In the genomic region with DNA sequence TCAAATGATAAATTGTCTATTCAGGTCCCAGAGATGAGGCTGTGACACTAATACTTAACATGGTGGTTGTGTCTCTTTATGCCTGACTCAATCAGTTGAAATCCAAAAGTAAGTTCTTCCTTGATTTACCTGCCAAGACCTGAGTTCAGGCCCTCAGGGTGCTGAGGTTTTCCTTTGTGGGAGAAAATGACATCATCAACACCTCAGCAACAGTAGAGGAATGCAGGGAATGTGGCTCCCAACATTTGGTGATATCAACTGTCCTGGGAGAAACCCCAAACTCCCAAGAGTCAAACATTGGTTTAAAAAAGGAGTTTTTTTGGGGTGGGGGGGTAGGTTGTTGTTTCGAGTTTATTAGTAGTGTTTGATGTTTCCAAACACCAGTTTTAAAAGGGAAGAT, we compare ENCODE assay signal across 1 cellular context.
TF ChIP-seq lines count a peak whose summit lies in the region.

No MANE protein-coding gene starts in this region.

TF ChIP-seq in H1, 55 proteins besides CTCF, POLR2A, EP300 and RAD21:
- TF ChIP-seq SP4 (IDR thresholded peaks at IDR 0.05; ENCODE audit: low read length) = no peak
- no peak for TF ChIP-seq HDAC2 (IDR thresholded peaks at IDR 0.05; ENCODE audit: borderline replicate concordance in 1 of 2, low read depth in 2 of 2, low read length in 2 of 2)
- no peak for TF ChIP-seq SIX5 (IDR thresholded peaks at IDR 0.05; ENCODE audit: low read depth, low read length)
- TF ChIP-seq KDM4A (IDR thresholded peaks at IDR 0.05; ENCODE audit: low read depth, low read length, severe bottlenecking) = no peak
- TF ChIP-seq POU5F1 (IDR thresholded peaks at IDR 0.05; ENCODE audit: low read depth, low read length) = no peak
- no peak for TF ChIP-seq EZH2 (IDR thresholded peaks at IDR 0.05; ENCODE audit: low read depth, low read length, severe bottlenecking)
- TF ChIP-seq SRF (IDR thresholded peaks at IDR 0.05; ENCODE audit: low read depth, low read length) = no peak
- TF ChIP-seq TAF7 (optimal IDR thresholded peaks at IDR 0.05; ENCODE audit: borderline replicate concordance, low read depth, low read length) = no peak
- no peak for TF ChIP-seq CEBPB (IDR thresholded peaks at IDR 0.05; ENCODE audit: low read depth, low read length)
- no peak for TF ChIP-seq GTF2F1 (IDR thresholded peaks at IDR 0.05; ENCODE audit: borderline replicate concordance, low read depth, low read length)
- TF ChIP-seq SP1 (IDR thresholded peaks at IDR 0.05; ENCODE audit: low read depth, low read length) = peak; percentile 45; the same call in 1 of the 2 replicates
- no peak for TF ChIP-seq EGR1 (IDR thresholded peaks at IDR 0.05; ENCODE audit: borderline replicate concordance, low read depth, low read length)
- no peak for TF ChIP-seq MAFK (IDR thresholded peaks at IDR 0.05; ENCODE audit: low read depth, low read length)
- TF ChIP-seq RXRA (IDR thresholded peaks at IDR 0.05; ENCODE audit: insufficient read depth, low read depth, low read length) = no peak
- no peak for TF ChIP-seq SAP30 (IDR thresholded peaks at IDR 0.05; ENCODE audit: insufficient read depth, insufficient replicate concordance, low read length)
- TF ChIP-seq SUZ12 (IDR thresholded peaks at IDR 0.05; ENCODE audit: low read length) = no peak
- no peak for TF ChIP-seq SIRT6 (IDR thresholded peaks at IDR 0.05; ENCODE audit: low read length)
- TF ChIP-seq ASH2L (IDR thresholded peaks at IDR 0.05; ENCODE audit: low read length) = no peak
- no peak for TF ChIP-seq SIN3A (conservative IDR thresholded peaks at IDR 0.05 in 1 of 2, IDR thresholded peaks at IDR 0.05 in 1 of 2; ENCODE audit: low read depth in 1 of 2, low read length in 2 of 2)
- TF ChIP-seq KDM1A (IDR thresholded peaks at IDR 0.05; ENCODE audit: borderline replicate concordance, low read length) = no peak
- TF ChIP-seq SP2 (IDR thresholded peaks at IDR 0.05; ENCODE audit: low read length) = no peak
- no peak for TF ChIP-seq BRCA1 (IDR thresholded peaks at IDR 0.05; ENCODE audit: low read depth, low read length)
- TF ChIP-seq CHD2 (IDR thresholded peaks at IDR 0.05; ENCODE audit: low read length) = no peak
- peak; percentile 89 for TF ChIP-seq JUND (IDR thresholded peaks at IDR 0.05; ENCODE audit: low read length)
- TF ChIP-seq RNF2 (IDR thresholded peaks at IDR 0.05; ENCODE audit: borderline replicate concordance, low read depth, low read length, missing control alignments, poor library complexity, severe bottlenecking) = no peak
- TF ChIP-seq CBX8 (IDR thresholded peaks at IDR 0.05; ENCODE audit: borderline replicate concordance, low read depth, low read length) = no peak
- no peak for TF ChIP-seq ZNF274 (IDR thresholded peaks at IDR 0.05; ENCODE audit: borderline replicate concordance, extremely low read depth, low read length)
- TF ChIP-seq PHF8 (conservative IDR thresholded peaks at IDR 0.05; ENCODE audit: low read depth, low read length) = no peak
- TF ChIP-seq JUN (IDR thresholded peaks at IDR 0.05; ENCODE audit: low read depth, low read length) = peak; percentile 81
- TF ChIP-seq TBP (IDR thresholded peaks at IDR 0.05; ENCODE audit: low read depth, low read length) = no peak
- no peak for TF ChIP-seq BCL11A (IDR thresholded peaks at IDR 0.05; ENCODE audit: low read depth in 2 of 2, low read length in 2 of 2)
- TF ChIP-seq, protein P1, sequence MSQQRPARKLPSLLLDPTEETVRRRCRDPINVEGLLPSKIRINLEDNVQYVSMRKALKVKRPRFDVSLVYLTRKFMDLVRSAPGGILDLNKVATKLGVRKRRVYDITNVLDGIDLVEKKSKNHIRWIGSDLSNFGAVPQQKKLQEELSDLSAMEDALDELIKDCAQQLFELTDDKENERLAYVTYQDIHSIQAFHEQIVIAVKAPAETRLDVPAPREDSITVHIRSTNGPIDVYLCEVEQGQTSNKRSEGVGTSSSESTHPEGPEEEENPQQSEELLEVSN (IDR thresholded peaks at IDR 0.05) = no peak
- no peak for TF ChIP-seq CTBP2 (IDR thresholded peaks at IDR 0.05; ENCODE audit: borderline replicate concordance, insufficient read depth, insufficient read length, low read length)
- no peak for TF ChIP-seq TAF1 (IDR thresholded peaks at IDR 0.05; ENCODE audit: low read depth, low read length)
- TF ChIP-seq TCF12 (IDR thresholded peaks at IDR 0.05; ENCODE audit: low read depth, low read length) = no peak
- TF ChIP-seq RBBP5 (IDR thresholded peaks at IDR 0.05; ENCODE audit: borderline replicate concordance, low read depth, low read length) = no peak
- TF ChIP-seq CREB1 (IDR thresholded peaks at IDR 0.05) = peak; percentile 76
- TF ChIP-seq TEAD4 (IDR thresholded peaks at IDR 0.05; ENCODE audit: low read depth, low read length) = peak; percentile 98
- TF ChIP-seq, protein P2, sequence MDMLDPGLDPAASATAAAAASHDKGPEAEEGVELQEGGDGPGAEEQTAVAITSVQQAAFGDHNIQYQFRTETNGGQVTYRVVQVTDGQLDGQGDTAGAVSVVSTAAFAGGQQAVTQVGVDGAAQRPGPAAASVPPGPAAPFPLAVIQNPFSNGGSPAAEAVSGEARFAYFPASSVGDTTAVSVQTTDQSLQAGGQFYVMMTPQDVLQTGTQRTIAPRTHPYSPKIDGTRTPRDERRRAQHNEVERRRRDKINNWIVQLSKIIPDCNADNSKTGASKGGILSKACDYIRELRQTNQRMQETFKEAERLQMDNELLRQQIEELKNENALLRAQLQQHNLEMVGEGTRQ (IDR thresholded peaks at IDR 0.05; ENCODE audit: low read length) = no peak
- no peak for TF ChIP-seq KDM5A (IDR thresholded peaks at IDR 0.05; ENCODE audit: low read length)
- TF ChIP-seq, protein P3, sequence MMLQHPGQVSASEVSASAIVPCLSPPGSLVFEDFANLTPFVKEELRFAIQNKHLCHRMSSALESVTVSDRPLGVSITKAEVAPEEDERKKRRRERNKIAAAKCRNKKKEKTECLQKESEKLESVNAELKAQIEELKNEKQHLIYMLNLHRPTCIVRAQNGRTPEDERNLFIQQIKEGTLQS (IDR thresholded peaks at IDR 0.05; ENCODE audit: insufficient read depth, low read depth, low read length) = 0 out of 2 replicates have a peak, but pooled peaks have one; percentile 24
- TF ChIP-seq POLR2AphosphoS5 (IDR thresholded peaks at IDR 0.05; ENCODE audit: low read depth, low read length) = no peak
- TF ChIP-seq BACH1 (IDR thresholded peaks at IDR 0.05; ENCODE audit: low read length) = no peak
- TF ChIP-seq FOSL1 (IDR thresholded peaks at IDR 0.05; ENCODE audit: insufficient read depth, low read depth, low read length) = no peak
- no peak for TF ChIP-seq NRF1 (IDR thresholded peaks at IDR 0.05; ENCODE audit: low read depth, low read length)
- TF ChIP-seq, protein P4, sequence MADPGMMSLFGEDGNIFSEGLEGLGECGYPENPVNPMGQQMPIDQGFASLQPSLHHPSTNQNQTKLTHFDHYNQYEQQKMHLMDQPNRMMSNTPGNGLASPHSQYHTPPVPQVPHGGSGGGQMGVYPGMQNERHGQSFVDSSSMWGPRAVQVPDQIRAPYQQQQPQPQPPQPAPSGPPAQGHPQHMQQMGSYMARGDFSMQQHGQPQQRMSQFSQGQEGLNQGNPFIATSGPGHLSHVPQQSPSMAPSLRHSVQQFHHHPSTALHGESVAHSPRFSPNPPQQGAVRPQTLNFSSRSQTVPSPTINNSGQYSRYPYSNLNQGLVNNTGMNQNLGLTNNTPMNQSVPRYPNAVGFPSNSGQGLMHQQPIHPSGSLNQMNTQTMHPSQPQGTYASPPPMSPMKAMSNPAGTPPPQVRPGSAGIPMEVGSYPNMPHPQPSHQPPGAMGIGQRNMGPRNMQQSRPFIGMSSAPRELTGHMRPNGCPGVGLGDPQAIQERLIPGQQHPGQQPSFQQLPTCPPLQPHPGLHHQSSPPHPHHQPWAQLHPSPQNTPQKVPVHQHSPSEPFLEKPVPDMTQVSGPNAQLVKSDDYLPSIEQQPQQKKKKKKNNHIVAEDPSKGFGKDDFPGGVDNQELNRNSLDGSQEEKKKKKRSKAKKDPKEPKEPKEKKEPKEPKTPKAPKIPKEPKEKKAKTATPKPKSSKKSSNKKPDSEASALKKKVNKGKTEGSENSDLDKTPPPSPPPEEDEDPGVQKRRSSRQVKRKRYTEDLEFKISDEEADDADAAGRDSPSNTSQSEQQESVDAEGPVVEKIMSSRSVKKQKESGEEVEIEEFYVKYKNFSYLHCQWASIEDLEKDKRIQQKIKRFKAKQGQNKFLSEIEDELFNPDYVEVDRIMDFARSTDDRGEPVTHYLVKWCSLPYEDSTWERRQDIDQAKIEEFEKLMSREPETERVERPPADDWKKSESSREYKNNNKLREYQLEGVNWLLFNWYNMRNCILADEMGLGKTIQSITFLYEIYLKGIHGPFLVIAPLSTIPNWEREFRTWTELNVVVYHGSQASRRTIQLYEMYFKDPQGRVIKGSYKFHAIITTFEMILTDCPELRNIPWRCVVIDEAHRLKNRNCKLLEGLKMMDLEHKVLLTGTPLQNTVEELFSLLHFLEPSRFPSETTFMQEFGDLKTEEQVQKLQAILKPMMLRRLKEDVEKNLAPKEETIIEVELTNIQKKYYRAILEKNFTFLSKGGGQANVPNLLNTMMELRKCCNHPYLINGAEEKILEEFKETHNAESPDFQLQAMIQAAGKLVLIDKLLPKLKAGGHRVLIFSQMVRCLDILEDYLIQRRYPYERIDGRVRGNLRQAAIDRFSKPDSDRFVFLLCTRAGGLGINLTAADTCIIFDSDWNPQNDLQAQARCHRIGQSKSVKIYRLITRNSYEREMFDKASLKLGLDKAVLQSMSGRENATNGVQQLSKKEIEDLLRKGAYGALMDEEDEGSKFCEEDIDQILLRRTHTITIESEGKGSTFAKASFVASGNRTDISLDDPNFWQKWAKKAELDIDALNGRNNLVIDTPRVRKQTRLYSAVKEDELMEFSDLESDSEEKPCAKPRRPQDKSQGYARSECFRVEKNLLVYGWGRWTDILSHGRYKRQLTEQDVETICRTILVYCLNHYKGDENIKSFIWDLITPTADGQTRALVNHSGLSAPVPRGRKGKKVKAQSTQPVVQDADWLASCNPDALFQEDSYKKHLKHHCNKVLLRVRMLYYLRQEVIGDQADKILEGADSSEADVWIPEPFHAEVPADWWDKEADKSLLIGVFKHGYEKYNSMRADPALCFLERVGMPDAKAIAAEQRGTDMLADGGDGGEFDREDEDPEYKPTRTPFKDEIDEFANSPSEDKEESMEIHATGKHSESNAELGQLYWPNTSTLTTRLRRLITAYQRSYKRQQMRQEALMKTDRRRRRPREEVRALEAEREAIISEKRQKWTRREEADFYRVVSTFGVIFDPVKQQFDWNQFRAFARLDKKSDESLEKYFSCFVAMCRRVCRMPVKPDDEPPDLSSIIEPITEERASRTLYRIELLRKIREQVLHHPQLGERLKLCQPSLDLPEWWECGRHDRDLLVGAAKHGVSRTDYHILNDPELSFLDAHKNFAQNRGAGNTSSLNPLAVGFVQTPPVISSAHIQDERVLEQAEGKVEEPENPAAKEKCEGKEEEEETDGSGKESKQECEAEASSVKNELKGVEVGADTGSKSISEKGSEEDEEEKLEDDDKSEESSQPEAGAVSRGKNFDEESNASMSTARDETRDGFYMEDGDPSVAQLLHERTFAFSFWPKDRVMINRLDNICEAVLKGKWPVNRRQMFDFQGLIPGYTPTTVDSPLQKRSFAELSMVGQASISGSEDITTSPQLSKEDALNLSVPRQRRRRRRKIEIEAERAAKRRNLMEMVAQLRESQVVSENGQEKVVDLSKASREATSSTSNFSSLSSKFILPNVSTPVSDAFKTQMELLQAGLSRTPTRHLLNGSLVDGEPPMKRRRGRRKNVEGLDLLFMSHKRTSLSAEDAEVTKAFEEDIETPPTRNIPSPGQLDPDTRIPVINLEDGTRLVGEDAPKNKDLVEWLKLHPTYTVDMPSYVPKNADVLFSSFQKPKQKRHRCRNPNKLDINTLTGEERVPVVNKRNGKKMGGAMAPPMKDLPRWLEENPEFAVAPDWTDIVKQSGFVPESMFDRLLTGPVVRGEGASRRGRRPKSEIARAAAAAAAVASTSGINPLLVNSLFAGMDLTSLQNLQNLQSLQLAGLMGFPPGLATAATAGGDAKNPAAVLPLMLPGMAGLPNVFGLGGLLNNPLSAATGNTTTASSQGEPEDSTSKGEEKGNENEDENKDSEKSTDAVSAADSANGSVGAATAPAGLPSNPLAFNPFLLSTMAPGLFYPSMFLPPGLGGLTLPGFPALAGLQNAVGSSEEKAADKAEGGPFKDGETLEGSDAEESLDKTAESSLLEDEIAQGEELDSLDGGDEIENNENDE (IDR thresholded peaks at IDR 0.05; ENCODE audit: insufficient replicate concordance, low read length) = peak; percentile 77
- no peak for TF ChIP-seq HDAC6 (IDR thresholded peaks at IDR 0.05; ENCODE audit: low read depth, low read length)
- no peak for TF ChIP-seq CHD1 (IDR thresholded peaks at IDR 0.05; ENCODE audit: low read depth, low read length)
- no peak for TF ChIP-seq CBX5 (IDR thresholded peaks at IDR 0.05; ENCODE audit: low read depth, low read length)
- TF ChIP-seq, protein P5, sequence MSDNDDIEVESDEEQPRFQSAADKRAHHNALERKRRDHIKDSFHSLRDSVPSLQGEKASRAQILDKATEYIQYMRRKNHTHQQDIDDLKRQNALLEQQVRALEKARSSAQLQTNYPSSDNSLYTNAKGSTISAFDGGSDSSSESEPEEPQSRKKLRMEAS (IDR thresholded peaks at IDR 0.05) = no peak
- TF ChIP-seq, protein P6, sequence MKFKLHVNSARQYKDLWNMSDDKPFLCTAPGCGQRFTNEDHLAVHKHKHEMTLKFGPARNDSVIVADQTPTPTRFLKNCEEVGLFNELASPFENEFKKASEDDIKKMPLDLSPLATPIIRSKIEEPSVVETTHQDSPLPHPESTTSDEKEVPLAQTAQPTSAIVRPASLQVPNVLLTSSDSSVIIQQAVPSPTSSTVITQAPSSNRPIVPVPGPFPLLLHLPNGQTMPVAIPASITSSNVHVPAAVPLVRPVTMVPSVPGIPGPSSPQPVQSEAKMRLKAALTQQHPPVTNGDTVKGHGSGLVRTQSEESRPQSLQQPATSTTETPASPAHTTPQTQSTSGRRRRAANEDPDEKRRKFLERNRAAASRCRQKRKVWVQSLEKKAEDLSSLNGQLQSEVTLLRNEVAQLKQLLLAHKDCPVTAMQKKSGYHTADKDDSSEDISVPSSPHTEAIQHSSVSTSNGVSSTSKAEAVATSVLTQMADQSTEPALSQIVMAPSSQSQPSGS (IDR thresholded peaks at IDR 0.05; ENCODE audit: low read length) = peak; percentile 98
- no peak for TF ChIP-seq YY1 (IDR thresholded peaks at IDR 0.05; ENCODE audit: low read depth, low read length)
- TF ChIP-seq GABPA (IDR thresholded peaks at IDR 0.05; ENCODE audit: borderline replicate concordance, insufficient read depth, low read length) = no peak
- no peak for TF ChIP-seq NANOG (IDR thresholded peaks at IDR 0.05; ENCODE audit: insufficient read depth, low read depth, low read length, poor library complexity, severe bottlenecking)
- TF ChIP-seq RFX5 (IDR thresholded peaks at IDR 0.05; ENCODE audit: borderline replicate concordance, low read depth, low read length) = no peak
